ENCODE assay signal across 8 cellular contexts in the genomic region with DNA sequence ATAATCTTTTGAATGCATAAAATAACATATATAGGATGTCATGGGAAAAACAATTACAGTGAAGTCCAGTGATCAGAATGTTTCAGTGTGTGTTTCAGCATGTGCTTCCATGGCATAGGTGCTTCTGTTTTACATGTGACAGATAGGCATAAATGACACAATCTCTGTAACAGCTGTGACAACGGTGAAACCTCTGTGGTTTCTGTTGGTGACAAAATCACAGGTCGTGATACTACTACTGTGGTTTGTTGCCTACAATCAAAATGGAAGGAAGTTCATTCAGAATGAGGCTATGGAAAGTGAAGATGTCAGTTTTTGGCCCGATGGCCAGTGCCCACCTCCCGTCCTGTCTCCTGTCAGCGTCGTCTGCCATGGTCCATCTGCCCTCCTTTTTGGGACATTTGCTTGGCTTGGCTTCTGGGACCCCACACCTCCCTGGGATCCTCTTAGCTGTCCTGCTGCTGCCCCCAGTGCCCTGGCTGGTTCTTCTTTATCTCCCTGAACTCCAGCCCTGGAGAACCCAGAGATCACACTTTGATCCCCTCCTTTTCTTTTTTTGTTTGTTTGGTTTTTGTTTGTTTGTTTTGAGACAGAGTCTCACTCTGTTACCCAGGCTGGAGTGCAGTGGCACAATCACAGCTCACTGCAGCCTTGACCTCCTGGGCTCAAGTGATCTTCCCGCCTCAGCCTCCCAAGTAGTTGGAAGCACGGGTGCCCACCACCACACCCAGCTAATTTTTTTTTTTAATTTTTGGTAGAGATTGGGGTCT.
A peak's percentile ranks its signal among the peaks of the same experiment; 100 is the strongest.
DNase-seq lines count a peak whose midpoint lies in the region; ATAC-seq and TF ChIP-seq lines count a peak whose summit lies in the region.

No MANE protein-coding gene starts in this region.

- H3K36me3 Mint-ChIP-seq in CD14-positive monocyte, result peaks cover 37 to 63% of the 10 kb centered on the region in 2 donors

- peaks cover 0 to 5% (median 2%) of the 10 kb centered on the region in 7 donors for H3K9me3 Mint-ChIP-seq in CD14-positive monocyte

- intact Hi-C loops in CD14-positive monocyte (cut with micrococcal nuclease), result loop anchor here (2.0 to 10.0 kb wide), 5 partner anchors 23 to 71 kb away; no protein-coding TSS in a partner anchor
- intact Hi-C loops in mucosa of descending colon (cut with DNase I, micrococcal nuclease), result no loop called here

- ATAC-seq in GM19452 (IDR thresholded peaks at IDR 0.05; ENCODE audit: unreplicated experiment) (peak; percentile 84), HG03520 (IDR thresholded peaks at IDR 0.05; ENCODE audit: unreplicated experiment) (peak; percentile 95), mucosa of descending colon (no peak)

- DNase-seq in CD14-positive monocyte (ENCODE audit: low spot score) (peak; percentile 56), epithelial cell of prostate (ENCODE audit: low read depth, low spot score) (no peak), hepatic stellate cell (ENCODE audit: low spot score) (no peak), HPDE6-E6E7 (ENCODE audit: extremely low spot score) (no peak), NCI-H2107 treated with DMSO at 0.1 percent for 48 hours (lab: John Stamatoyannopoulos, UW; ENCODE audit: unreplicated experiment) (no peak), mucosa of descending colon (no peak)

- peaks cover 33% of the 10 kb centered on the region for H3K4me1 ChIP-seq in mucosa of descending colon (ENCODE audit: low read depth)

- TF ChIP-seq CTCF in CD14-positive monocyte (IDR thresholded peaks at IDR 0.05) (no peak), mucosa of descending colon (IDR thresholded peaks at IDR 0.05) (no peak)

- peak overlapping the region; percentile 95 to 100 (median 98) for H3K27ac Mint-ChIP-seq in CD14-positive monocyte

- H3K4me1 Mint-ChIP-seq in CD14-positive monocyte, result peaks cover 98% of the 10 kb centered on the region

- no peaks in the 10 kb centered on the region for H3K9me3 ChIP-seq in mucosa of descending colon

- no peak overlapping the region for H3K4me3 ChIP-seq in mucosa of descending colon

- peak overlapping the region; percentile 89 for H3K27ac ChIP-seq in epithelial cell of prostate

- H3K36me3 ChIP-seq in mucosa of descending colon (ENCODE audit: low read depth), result no peaks in the 10 kb centered on the region

- peak overlapping the region; percentile 82 to 91 for H3K4me3 Mint-ChIP-seq in CD14-positive monocyte

- H3K27me3 Mint-ChIP-seq in CD14-positive monocyte (ENCODE audit: low read depth in 3 of 3), result peaks cover 0 to 4% (median 2%) of the 10 kb centered on the region in 3 donors

Comparison
In these comparisons a context has a peak if more than half of its experiments do, and no peak if none do; other contexts are left out.
1. intact Hi-C loops: an anchor here in CD14-positive monocyte (2.0 to 10.0 kb wide); none called in mucosa of descending colon.